Comparison of ENCODE assay signal across 19 cellular contexts in the genomic region with DNA sequence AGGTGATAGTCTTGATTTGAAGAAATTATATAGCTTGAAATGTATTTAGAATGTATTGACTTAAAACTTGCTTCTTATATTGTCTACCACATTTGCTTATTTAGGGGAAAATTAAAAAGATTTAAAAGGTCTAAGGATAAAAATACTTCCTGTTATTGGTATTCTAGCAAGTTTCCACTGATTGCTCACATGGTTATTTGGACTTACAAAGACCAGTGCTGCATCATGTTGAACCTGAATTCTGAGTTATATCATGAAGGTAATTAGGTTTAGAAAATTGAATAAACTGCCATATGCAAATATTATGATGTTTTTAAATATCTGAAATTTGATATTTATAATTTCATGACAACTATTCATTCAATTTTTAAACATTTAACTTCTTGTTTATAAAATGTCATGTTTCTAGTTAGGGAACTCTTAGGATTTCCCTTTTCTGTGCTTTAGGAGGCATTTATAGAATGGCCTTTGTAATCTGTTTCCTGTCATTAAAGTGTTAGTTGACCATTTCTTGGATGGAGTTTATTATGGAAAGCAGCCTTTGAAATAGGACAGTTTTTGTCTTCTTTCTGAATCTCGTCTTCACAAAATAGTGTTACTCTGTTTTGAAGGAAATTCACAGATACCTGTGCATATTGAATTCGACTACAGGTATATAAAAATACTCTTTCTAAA.
DNase-seq lines count a peak whose midpoint lies in the region; FAIRE-seq and TF ChIP-seq lines count a peak whose summit lies in the region.
"Had no signal": no experiment of that assay in that cellular context is flagged by ENCODE, and none has a peak within 500 bp of the region (broad histone marks: within the 10 kb centered on the region; RNA-seq: fewer than 3 reads in every experiment).

No MANE protein-coding gene starts in this region.

- peaks cover 5% of the 10 kb centered on the region for H3K9me3 ChIP-seq in WERI-Rb-1 (ENCODE audit: severe bottlenecking)

- TF ChIP-seq CTCF in WERI-Rb-1 (IDR thresholded peaks at IDR 0.05; ENCODE audit: low read depth, low read length) = no peak

- H3K36me3 ChIP-seq in WERI-Rb-1 = peaks cover 42% of the 10 kb centered on the region

- FAIRE-seq in G401.6 (lab: Jason Lieb, UNC) (peak; percentile 37), endometrium (lab: Jason Lieb, UNC) (peak; percentile 33), islet of Langerhans (lab: Jason Lieb, UNC) (peak; percentile 27)
- FAIRE-seq: A204.1, D721Med, GM12892 had no signal

- DNase-seq in stimulated activated CD4-positive, alpha-beta T cell treated with anti-CD3 and anti-CD28 coated beads, Interleukin-2, amount 100 ng/mL, for 24 hours = no peak
- DNase-seq in WERI-Rb-1 (no peak), COLO668 (lab: John Stamatoyannopoulos, UW; ENCODE audit: unreplicated experiment) (no peak)
- DNase-seq: CD4-positive, CD25-positive, alpha-beta regulatory T cell; CD8-positive, alpha-beta T cell; DMS53; DMS79 treated with DMSO at 0.1 percent for 48 hours; GOT3; H7; HCEC 1CT had no signal

- no peak overlapping the region for H3K4me3 ChIP-seq in WERI-Rb-1 (ENCODE audit: low read depth, low read length)
- H3K4me3 ChIP-seq: BLaER1 had no signal

- H3K27me3 ChIP-seq in WERI-Rb-1 (ENCODE audit: insufficient read depth, low read depth, severe bottlenecking) = no peaks in the 10 kb centered on the region
- H3K27me3 ChIP-seq: BLaER1 had no signal

- H3K27ac ChIP-seq in WERI-Rb-1 = no peak overlapping the region
- H3K27ac ChIP-seq: 22Rv1, BLaER1, C4-2B had no signal
